10 cellular contexts compared by ENCODE assay signal in the genomic region with DNA sequence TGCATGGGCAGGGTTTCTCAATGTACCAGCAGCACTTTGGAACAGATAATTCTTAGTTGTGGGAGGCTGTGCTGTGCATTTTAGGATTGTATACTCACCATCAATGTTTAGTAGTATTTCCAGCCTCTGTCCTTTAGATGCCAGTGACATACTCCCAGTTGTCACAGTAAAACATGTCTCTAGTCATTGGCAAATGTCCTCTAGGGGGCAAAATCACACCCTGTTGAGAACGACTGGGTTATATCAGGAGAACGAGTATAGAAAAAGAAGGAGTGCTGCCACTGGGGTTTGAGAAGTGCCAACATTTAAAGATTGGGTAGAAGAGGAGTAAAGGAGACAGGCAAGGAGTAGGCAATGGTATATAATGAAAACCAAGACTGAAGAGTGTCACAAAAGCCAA. TPM values are rescaled to one million over a fixed set of nuclear protein-coding genes. Genes with fewer than 3 reads are reported as not detected.
A peak's percentile ranks its signal among the peaks of the same experiment; 100 is the strongest.
DNase-seq lines count a peak whose midpoint lies in the region; ATAC-seq and TF ChIP-seq lines count a peak whose summit lies in the region.
"Had no signal": no experiment of that assay in that cellular context is flagged by ENCODE, and none has a peak within 500 bp of the region (broad histone marks: within the 10 kb centered on the region; RNA-seq: fewer than 3 reads in every experiment).

No MANE protein-coding gene starts in this region.

- peak; percentile 39 for DNase-seq in activated naive CD4-positive, alpha-beta T cell treated with anti-CD3 and anti-CD28 coated beads for 36 hours
- no peak for DNase-seq in activated naive CD4-positive, alpha-beta T cell treated with anti-CD3 and anti-CD28 coated beads, Interleukin-2, amount 10 ng/mL, durations not matched to agents 7 days and 5 days
- DNase-seq in MV-4-11 (lab: John Stamatoyannopoulos, UW): peak; percentile 29
- DNase-seq in mammary epithelial cell: no peak
- DNase-seq in thyroid gland: peak in 1 of 2 donors; percentile 15
- DNase-seq in substantia nigra (lab: John Stamatoyannopoulos, UW): no peak
- DNase-seq in COLO668 (lab: John Stamatoyannopoulos, UW; ENCODE audit: unreplicated experiment): no peak
- DNase-seq: mucosa of descending colon had no signal

- H3K36me3 Mint-ChIP-seq in activated naive CD4-positive, alpha-beta T cell treated with anti-CD3 and anti-CD28 coated beads for 36 hours (ENCODE audit: low read depth): no peaks in the 10 kb centered on the region
- no peaks in the 10 kb centered on the region for H3K36me3 Mint-ChIP-seq in activated naive CD4-positive, alpha-beta T cell treated with anti-CD3 and anti-CD28 coated beads, Interleukin-2, amount 10 ng/mL, durations not matched to agents 7 days and 5 days

- H3K9me3 ChIP-seq in mammary epithelial cell (replicated peaks; ENCODE audit: insufficient read depth, low read length) (no peaks in the 10 kb centered on the region), thyroid gland (no peaks in the 10 kb centered on the region)
- H3K9me3 ChIP-seq: mucosa of descending colon had no signal

- no peaks in the 10 kb centered on the region for H4K20me1 ChIP-seq in mammary epithelial cell (ENCODE audit: insufficient read depth, low read length)

- H3K4me1 ChIP-seq in mammary epithelial cell (ENCODE audit: insufficient read depth, low read length) (no peaks in the 10 kb centered on the region), thyroid gland (no peaks in the 10 kb centered on the region)

- dilution Hi-C loops in mammary epithelial cell (cut with HindIII; ENCODE audit: low sequenced_read_pairs): loop anchor here (25.0 kb wide), 1 partner anchor 213 kb away; the partner anchor contains the start of gene PCTP

- ATAC-seq in HG03354 (IDR thresholded peaks at IDR 0.05; ENCODE audit: poor library complexity, severe bottlenecking, unreplicated experiment): no peak
- ATAC-seq: mucosa of descending colon had no signal

- intact Hi-C loops in activated naive CD4-positive, alpha-beta T cell treated with anti-CD3 and anti-CD28 coated beads for 36 hours (cut with micrococcal nuclease): loop anchor here (1.0 kb wide), 6 partner anchors 23 to 276 kb away; no protein-coding TSS in a partner anchor
- intact Hi-C loops in mammary epithelial cell (cut with micrococcal nuclease) (loop anchor here (5.0 kb wide), 1 partner anchor 38 kb away; no protein-coding TSS in a partner anchor), thyroid gland (cut with DNase I) (no loop called here)

- 80% methylated on average over 2 of the region's 2 CpGs for WGBS in mammary epithelial cell (ENCODE audit: low coverage, missing lambda C conversion rate)
- 27 to 37% methylated on average over 2 of the region's 2 CpGs for WGBS in thyroid gland, 2 donors

- H3K9me3 Mint-ChIP-seq in activated naive CD4-positive, alpha-beta T cell treated with anti-CD3 and anti-CD28 coated beads for 36 hours: no peaks in the 10 kb centered on the region
- H3K9me3 Mint-ChIP-seq in activated naive CD4-positive, alpha-beta T cell treated with anti-CD3 and anti-CD28 coated beads, Interleukin-2, amount 10 ng/mL, durations not matched to agents 7 days and 5 days: no peaks in the 10 kb centered on the region

- H3K4me3 ChIP-seq in mammary epithelial cell (replicated peaks in 1 of 3; ENCODE audit: insufficient read depth in 1 of 3, low read depth in 2 of 3, low read length in 3 of 3): no peak overlapping the region
- H3K4me3 ChIP-seq in thyroid gland (replicated peaks in 1 of 3): no peak overlapping the region
- H3K4me3 ChIP-seq: mucosa of descending colon had no signal

- CTCF ChIA-PET in activated naive CD4-positive, alpha-beta T cell treated with anti-CD3 and anti-CD28 coated beads for 36 hours (lab: Charles Lee): interaction anchor here (1.8 kb wide), 1 partner anchor 23 kb away, joined by 11 read pairs; no protein-coding TSS in a partner anchor
- CTCF ChIA-PET in activated naive CD4-positive, alpha-beta T cell treated with anti-CD3 and anti-CD28 coated beads, Interleukin-2, amount 10 ng/mL, durations not matched to agents 7 days and 5 days (lab: Charles Lee): interaction anchor here (1.2 to 1.4 kb wide), 2 partner anchors 53 to 92 kb away, joined by 4 to 6 read pairs; no protein-coding TSS in a partner anchor
- CTCF ChIA-PET in mammary epithelial cell (lab: Charles Lee; ENCODE audit: low non-redundant PET): interaction anchor here (0.6 kb wide), 1 partner anchor 13 kb away, joined by 4 read pairs; no protein-coding TSS in a partner anchor

- no peak overlapping the region for H2AFZ ChIP-seq in mammary epithelial cell (ENCODE audit: low read depth, low read length)

- no peak for TF ChIP-seq POLR2A in thyroid gland (IDR thresholded peaks at IDR 0.05)

- no peaks in the 10 kb centered on the region for H3K79me2 ChIP-seq in mammary epithelial cell (ENCODE audit: insufficient read depth, low read length)

- no peaks in the 10 kb centered on the region for H3K36me3 ChIP-seq in mammary epithelial cell (ENCODE audit: insufficient read depth, low read length)
- H3K36me3 ChIP-seq in thyroid gland: no peaks in the 10 kb centered on the region

- H3K27me3 ChIP-seq in mammary epithelial cell (ENCODE audit: insufficient read depth, low read length) (peaks cover 4% of the 10 kb centered on the region), thyroid gland (no peaks in the 10 kb centered on the region)

- no TSS peak for BruUV-seq in mammary epithelial cell (replicated peaks; lab: Mats Ljungman, UMichigan)

- in situ Hi-C loops in mammary epithelial cell (cut with MboI; ENCODE audit: low sequenced_read_pairs in 2 of 2): no loop called here

- H3K4me3 Mint-ChIP-seq in activated naive CD4-positive, alpha-beta T cell treated with anti-CD3 and anti-CD28 coated beads for 36 hours: no peak overlapping the region
- no peak overlapping the region for H3K4me3 Mint-ChIP-seq in activated naive CD4-positive, alpha-beta T cell treated with anti-CD3 and anti-CD28 coated beads, Interleukin-2, amount 10 ng/mL, durations not matched to agents 7 days and 5 days

- no peak overlapping the region for H3K4me2 ChIP-seq in mammary epithelial cell (ENCODE audit: insufficient read depth, low read depth, low read length)

- H3K4me1 Mint-ChIP-seq in activated naive CD4-positive, alpha-beta T cell treated with anti-CD3 and anti-CD28 coated beads for 36 hours (ENCODE audit: low read depth): peaks cover 11% of the 10 kb centered on the region
- no peaks in the 10 kb centered on the region for H3K4me1 Mint-ChIP-seq in activated naive CD4-positive, alpha-beta T cell treated with anti-CD3 and anti-CD28 coated beads, Interleukin-2, amount 10 ng/mL, durations not matched to agents 7 days and 5 days

- peak; percentile 12 to 26 for TF ChIP-seq CTCF in mammary epithelial cell (conservative IDR thresholded peaks at IDR 0.05 in 1 of 2, IDR thresholded peaks at IDR 0.05 in 1 of 2; ENCODE audit: extremely low read depth in 1 of 2, insufficient read depth in 1 of 2, low read depth in 1 of 2, low read length in 2 of 2)
- peak in 5 of 6 experiments; percentile 20 to 50 (median 39) for TF ChIP-seq CTCF in thyroid gland (IDR thresholded peaks at IDR 0.05)

- H3K27ac ChIP-seq in mammary epithelial cell (ENCODE audit: insufficient read depth, low read depth, low read length): no peak overlapping the region
- H3K27ac ChIP-seq in thyroid gland: no peak overlapping the region
- no peak overlapping the region for H3K27ac ChIP-seq in substantia nigra (ENCODE audit: low read depth, low read length, poor library complexity, severe bottlenecking)

- H3K27ac Mint-ChIP-seq in activated naive CD4-positive, alpha-beta T cell treated with anti-CD3 and anti-CD28 coated beads for 36 hours: no peak overlapping the region
- no peak overlapping the region for H3K27ac Mint-ChIP-seq in activated naive CD4-positive, alpha-beta T cell treated with anti-CD3 and anti-CD28 coated beads, Interleukin-2, amount 10 ng/mL, durations not matched to agents 7 days and 5 days

- H3K9ac ChIP-seq in mammary epithelial cell (ENCODE audit: insufficient read depth, low read length): no peak overlapping the region

- peaks cover 3% of the 10 kb centered on the region for H3K27me3 Mint-ChIP-seq in activated naive CD4-positive, alpha-beta T cell treated with anti-CD3 and anti-CD28 coated beads for 36 hours (ENCODE audit: low read depth)
- H3K27me3 Mint-ChIP-seq in activated naive CD4-positive, alpha-beta T cell treated with anti-CD3 and anti-CD28 coated beads, Interleukin-2, amount 10 ng/mL, durations not matched to agents 7 days and 5 days: peaks cover 4% of the 10 kb centered on the region

RNA-seq across cellular contexts. Expression of gene SMIM36, which starts 37.9 kb away (rescaled TPM):
- not detected for total RNA-seq in activated naive CD4-positive, alpha-beta T cell treated with anti-CD3 and anti-CD28 coated beads for 36 hours
- not detected for total RNA-seq in mammary epithelial cell
- polyA plus RNA-seq in mammary epithelial cell: not detected
- polyA minus RNA-seq in mammary epithelial cell: not detected
- not detected for total RNA-seq in thyroid gland
- total RNA-seq: activated CD8-positive, alpha-beta memory T cell treated with anti-CD3 and anti-CD28 coated beads for 36 hours; mucosa of descending colon had no signal

Comparison
In these comparisons a context has a peak if more than half of its experiments do, and no peak if none do; other contexts are left out.
1. DNase-seq: peak in activated naive CD4-positive, alpha-beta T cell treated with anti-CD3 and anti-CD28 coated beads for 36 hours (single experiment) and MV-4-11 (single experiment); none in activated naive CD4-positive, alpha-beta T cell treated with anti-CD3 and anti-CD28 coated beads, Interleukin-2, amount 10 ng/mL, durations not matched to agents 7 days and 5 days (single experiment), mammary epithelial cell (single experiment), substantia nigra (0 of 49) and COLO668 (single experiment).